12 cellular contexts compared by ENCODE assay signal in genomic region chr2:106506002-106506687, GRCh38. TPM values are rescaled to one million over a fixed set of nuclear protein-coding genes. Genes with fewer than 3 reads are reported as not detected.
"Had no signal": no experiment of that assay in that cellular context is flagged by ENCODE, and none has a peak within 500 bp of the region (broad histone marks: within the 10 kb centered on the region; RNA-seq: fewer than 3 reads in every experiment).

No MANE protein-coding gene starts in this region.

RNA-seq across cellular contexts. Expression of gene CD8B2, which starts 19.0 kb away (rescaled TPM):
- total RNA-seq: endodermal cell, fibroblast of lung, foreskin keratinocyte, hepatocyte, left lobe of liver, lung, neural crest cell, omental fat pad, posterior vena cava, pulmonary artery endothelial cell had no signal
- polyA plus RNA-seq: fibroblast of lung, foreskin keratinocyte, heart left ventricle, liver had no signal

RNA-seq across cellular contexts. Expression of gene RGPD3, which starts 37.9 kb away (rescaled TPM):
- polyA plus RNA-seq: hepatocyte had no signal
